In the genomic region with DNA sequence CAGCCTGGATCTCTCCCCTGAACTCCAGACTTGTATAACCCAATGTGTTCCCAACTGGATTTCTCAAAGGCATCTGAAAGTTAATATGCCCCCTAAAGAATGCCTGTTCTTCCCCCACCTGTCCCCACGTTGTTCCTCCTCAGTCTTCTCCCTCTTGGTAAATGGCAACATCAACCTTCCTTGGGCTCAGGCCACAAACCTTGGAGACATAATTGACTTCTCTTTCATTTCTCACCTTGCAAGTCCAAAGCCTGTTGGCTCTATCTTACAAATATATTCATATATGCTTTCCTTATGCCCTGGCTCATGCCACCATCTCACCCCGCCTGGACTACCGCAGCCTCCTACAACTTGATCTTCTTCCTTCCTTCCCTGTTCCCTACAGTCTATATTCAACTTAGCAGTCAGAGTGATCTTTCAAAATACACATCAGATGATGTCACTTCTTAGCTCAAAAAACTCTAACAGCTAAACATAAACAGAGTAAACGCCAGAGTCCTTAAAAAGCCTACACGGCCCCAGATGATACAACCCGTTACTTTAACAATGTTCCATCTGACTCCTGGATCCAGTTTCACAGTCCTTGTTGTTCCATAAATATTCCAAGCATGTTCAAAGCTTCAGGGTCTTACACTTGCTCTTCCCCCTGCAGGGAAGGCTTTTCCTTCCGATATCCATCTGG, we compare ENCODE assay signal across 21 cellular contexts.
"Had no signal": no experiment of that assay in that cellular context is flagged by ENCODE, and none has a peak within 500 bp of the region (broad histone marks: within the 10 kb centered on the region; RNA-seq: fewer than 3 reads in every experiment).

No MANE protein-coding gene starts in this region.

- FAIRE-seq: RCC 7860 had no signal

- H3K4me3 ChIP-seq: ascending aorta had no signal

- ATAC-seq: activated CD8-positive, alpha-beta T cell treated with anti-CD3 and anti-CD28 coated beads, Interleukin-2, amount 10 ng/mL, durations not matched to agents 7 days and 5 days had no signal

- H3K27me3 ChIP-seq: ascending aorta had no signal

- DNase-seq: activated CD4-positive, alpha-beta T cell treated with anti-CD3 and anti-CD28 coated beads for 48 hours; activated CD4-positive, alpha-beta T cell treated with anti-CD3 and anti-CD28 coated beads, Interleukin-2, amount 50 U/mL, for 4 hours; activated CD4-positive, CD25-positive, alpha-beta regulatory T cell treated with anti-CD3 and anti-CD28 coated beads, Interleukin-2, amount 50 U/mL, for 72 hours; activated CD8-positive, alpha-beta memory T cell treated with anti-CD3 and anti-CD28 coated beads, Interleukin-2, amount 50 U/mL, for 48 hours; activated CD8-positive, alpha-beta T cell treated with anti-CD3 and anti-CD28 coated beads, Interleukin-2, amount 10 ng/mL, durations not matched to agents 7 days and 5 days; activated effector memory CD4-positive, alpha-beta T cell treated with Interleukin-2 at 50 U/mL for 16 hours; activated naive CD4-positive, alpha-beta T cell; activated T-cell treated with anti-CD3 and anti-CD28 coated beads, Interleukin-2, amount 50 U/mL, for 1 hour; amniotic stem cell; Kasumi-1; NCI-H1105 treated with DMSO at 0.1 percent for 48 hours; NCI-H1436 treated with DMSO at 0.1 percent for 48 hours; NCI-H187 treated with DMSO at 0.1 percent for 48 hours; NCI-H2081 treated with DMSO at 0.1 percent for 48 hours; NCI-H2171; NCI-H2227 treated with DMSO at 0.1 percent for 48 hours; NCI-H69; PC-3; SHP77 had no signal

- H3K4me1 ChIP-seq: ascending aorta had no signal

- H3K27ac ChIP-seq: ascending aorta had no signal
